In genomic region chr2:128027278-128027800, GRCh38 we compare ENCODE assay signal across 1 cellular context.
TF ChIP-seq lines count a peak whose summit lies in the region.

No MANE protein-coding gene starts in this region.

TF ChIP-seq in GM23338, 12 proteins besides CTCF, POLR2A, EP300 and RAD21 (continued from another document):
- TF ChIP-seq CREB1 (CRISPR knock-in tag; IDR thresholded peaks at IDR 0.05; ENCODE audit: low read depth): peak; percentile 40
